In the genomic region with DNA sequence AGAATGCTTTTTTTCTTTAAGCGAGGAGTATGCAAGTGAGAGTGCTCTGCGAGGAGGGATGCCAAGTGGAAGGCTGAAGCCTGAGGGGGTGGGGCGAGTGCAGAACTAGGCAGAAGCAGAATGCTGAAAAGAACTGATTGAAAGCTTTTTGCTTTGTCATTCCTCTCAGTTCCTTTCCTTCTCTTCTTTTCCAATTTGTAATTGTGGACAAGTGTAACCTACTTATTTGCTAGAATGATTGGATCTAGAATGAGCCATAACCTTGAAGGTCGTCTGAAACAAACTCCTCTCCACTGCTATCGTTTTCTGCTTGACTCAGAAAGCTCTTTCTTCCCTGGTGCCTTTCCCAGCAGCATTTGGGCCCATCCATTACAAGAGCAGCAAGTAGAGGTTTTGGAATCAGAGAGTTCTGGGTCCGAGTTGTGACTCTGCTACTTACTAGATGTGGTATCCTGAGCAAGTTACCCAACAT, we compare ENCODE assay signal across 10 cellular contexts.
DNase-seq lines count a peak whose midpoint lies in the region; FAIRE-seq and TF ChIP-seq lines count a peak whose summit lies in the region.
"Had no signal": no experiment of that assay in that cellular context is flagged by ENCODE, and none has a peak within 500 bp of the region (broad histone marks: within the 10 kb centered on the region; RNA-seq: fewer than 3 reads in every experiment).

No MANE protein-coding gene starts in this region.

- peak; percentile 72 for FAIRE-seq in GM18507 (lab: Jason Lieb, UNC)

- H3K27ac Mint-ChIP-seq in T-helper 2 cell treated with Interferon-gamma antibody and Interleukin-4, amounts not matched to agents 5 μg/mL and 100 μg/mL, for 36 hours: peak overlapping the region; percentile 27
- no peak overlapping the region for H3K27ac Mint-ChIP-seq in Caco-2 (ENCODE audit: unreplicated experiment)

- H3K9me3 ChIP-seq in Caco-2: 0 out of 2 replicates have a peak, but pooled peaks cover 3% of the 10 kb centered on the region

- peak overlapping the region; percentile 66 for H3K4me3 Mint-ChIP-seq in T-helper 2 cell treated with Interferon-gamma antibody and Interleukin-4, amounts not matched to agents 5 μg/mL and 100 μg/mL, for 36 hours
- no peak overlapping the region for H3K4me3 Mint-ChIP-seq in Caco-2 (ENCODE audit: unreplicated experiment)

- peaks cover 21% of the 10 kb centered on the region for H3K36me3 Mint-ChIP-seq in T-helper 2 cell treated with Interferon-gamma antibody and Interleukin-4, amounts not matched to agents 5 μg/mL and 100 μg/mL, for 36 hours (ENCODE audit: low read depth)
- H3K36me3 Mint-ChIP-seq in Caco-2 (ENCODE audit: insufficient read depth, unreplicated experiment): peaks cover 10% of the 10 kb centered on the region

- no peak for TF ChIP-seq CTCF in fibroblast of the aortic adventitia (IDR thresholded peaks at IDR 0.05; ENCODE audit: insufficient read depth, low read length)
- no peak for TF ChIP-seq CTCF in Caco-2 (IDR thresholded peaks at IDR 0.05; ENCODE audit: insufficient read depth in 1 of 2, low read depth in 1 of 2, low read length in 1 of 2, severe bottlenecking in 1 of 2, unreplicated experiment in 1 of 2)
- no peak for TF ChIP-seq CTCF in GM10248 (IDR thresholded peaks at IDR 0.05; ENCODE audit: control extremely low read depth, extremely low read depth, low read depth, missing control alignments)

- CTCF ChIA-PET in Caco-2 (lab: Charles Lee): no interaction called here
- CTCF ChIA-PET in GM10248 (lab: Yijun Ruan, JAX): interaction anchor here (1.0 to 4.1 kb wide), 8 partner anchors 8 to 163 kb away, joined by 3 to 36 read pairs (median 6); no protein-coding TSS in a partner anchor

- H3K27me3 Mint-ChIP-seq in T-helper 2 cell treated with Interferon-gamma antibody and Interleukin-4, amounts not matched to agents 5 μg/mL and 100 μg/mL, for 36 hours (ENCODE audit: low read depth): no peaks in the 10 kb centered on the region
- H3K27me3 Mint-ChIP-seq in Caco-2 (ENCODE audit: insufficient read depth, unreplicated experiment): no peaks in the 10 kb centered on the region

- no peaks in the 10 kb centered on the region for H3K27me3 ChIP-seq in Caco-2 (replicated peaks; ENCODE audit: control insufficient read depth, insufficient read depth, low read length)

- peaks cover 42% of the 10 kb centered on the region for H3K4me1 Mint-ChIP-seq in T-helper 2 cell treated with Interferon-gamma antibody and Interleukin-4, amounts not matched to agents 5 μg/mL and 100 μg/mL, for 36 hours (ENCODE audit: low read depth)
- H3K4me1 Mint-ChIP-seq in Caco-2 (ENCODE audit: low read depth, unreplicated experiment): no peaks in the 10 kb centered on the region

- H3K4me3 ChIP-seq in fibroblast of the aortic adventitia (ENCODE audit: low read depth, low read length) (no peak overlapping the region), Caco-2 (ENCODE audit: low read depth, low read length) (no peak overlapping the region)

- intact Hi-C loops in posterior cingulate gyrus (cut with DNase I) (loop anchor here (5.0 kb wide), 1 partner anchor 156 kb away; the partner anchor contains the start of gene TLK1), Caco-2 (cut with micrococcal nuclease; ENCODE audit: unreplicated experiment) (no loop called here)

- H3K4me1 ChIP-seq in Caco-2: no peaks in the 10 kb centered on the region

- no peaks in the 10 kb centered on the region for H3K36me3 ChIP-seq in Caco-2 (ENCODE audit: control insufficient read depth, insufficient read depth, low read length)

- BruUV-seq in Caco-2 (replicated peaks; lab: Mats Ljungman, UMichigan): no TSS peak

- H3K9me3 Mint-ChIP-seq in T-helper 2 cell treated with Interferon-gamma antibody and Interleukin-4, amounts not matched to agents 5 μg/mL and 100 μg/mL, for 36 hours: peaks cover 4% of the 10 kb centered on the region
- H3K9me3 Mint-ChIP-seq in Caco-2 (ENCODE audit: unreplicated experiment): no peaks in the 10 kb centered on the region

- POLR2A ChIA-PET in Caco-2 (lab: Charles Lee): no interaction called here
- POLR2A ChIA-PET in GM10248 (lab: Yijun Ruan, JAX): interaction anchor here (0.6 to 1.7 kb wide), 2 partner anchors 18 to 58 kb away, joined by 5 to 6 read pairs; no protein-coding TSS in a partner anchor

- DNase-seq in GM18507 (ENCODE audit: extremely low spot score, insufficient read length, low read depth): no peak
- no peak for DNase-seq in T-helper 2 cell treated with Interferon-gamma antibody and Interleukin-4, amounts not matched to agents 5 μg/mL and 100 μg/mL, for 36 hours (ENCODE audit: low spot score)
- peak; percentile 44 for DNase-seq in fibroblast of the aortic adventitia (ENCODE audit: low read depth)
- DNase-seq in posterior cingulate gyrus: peak; percentile 54 to 95 (median 72)
- DNase-seq in Caco-2: no peak
- DNase-seq in GM10248 (ENCODE audit: extremely low spot score): no peak
- no peak for DNase-seq in SKM-1 treated with dmso at 0.1 percent for 144 hours (lab: John Stamatoyannopoulos, UW; ENCODE audit: unreplicated experiment)
- no peak for DNase-seq in NCI-H2107 (lab: John Stamatoyannopoulos, UW)
- DNase-seq: cortex of kidney, NCI-H1417 had no signal

Comparison
In these comparisons a context has a peak if more than half of its experiments do, and no peak if none do; other contexts are left out.
1. DNase-seq: peak in fibroblast of the aortic adventitia (single experiment) and posterior cingulate gyrus (10 of 10); none in GM18507 (single experiment), T-helper 2 cell treated with Interferon-gamma antibody and Interleukin-4, amounts not matched to agents 5 μg/mL and 100 μg/mL, for 36 hours (single experiment), Caco-2 (0 of 2), GM10248 (single experiment), SKM-1 treated with dmso at 0.1 percent for 144 hours (single experiment) and NCI-H2107 (single experiment).